In genomic region chr19:1796395-1797142, GRCh38 we compare ENCODE assay signal across 1 cellular context.
TF ChIP-seq lines count a peak whose summit lies in the region.

No MANE protein-coding gene starts in this region.

TF ChIP-seq in K562, 482 proteins besides CTCF, POLR2A, EP300 and RAD21:
- TF ChIP-seq E2F4 (CRISPR knock-in tag; IDR thresholded peaks at IDR 0.05; ENCODE audit: low read depth) (0 out of 2 replicates have a peak, but pooled peaks have one; percentile 60), FIP1L1 (IDR thresholded peaks at IDR 0.05; ENCODE audit: low read depth, low read length, poor library complexity, severe bottlenecking) (peak; percentile 23), E2F6 (IDR thresholded peaks at IDR 0.05; ENCODE audit: borderline replicate concordance in 1 of 2, extremely low read depth in 1 of 2, insufficient read depth in 1 of 2, insufficient read length in 1 of 2, low read depth in 1 of 2, low read length in 1 of 2, poor library complexity in 1 of 2, severe bottlenecking in 1 of 2) (peak in 1 of 2 experiments; percentile 47), E2F5 (CRISPR knock-in tag; IDR thresholded peaks at IDR 0.05) (no peak), ZBTB1 (CRISPR knock-in tag; IDR thresholded peaks at IDR 0.05; ENCODE audit: borderline replicate concordance, low read depth) (0 out of 2 replicates have a peak, but pooled peaks have one; percentile 13), MGA (IDR thresholded peaks at IDR 0.05) (peak; percentile 5; the same call in 1 of the 2 replicates), ZNF408 (CRISPR knock-in tag; IDR thresholded peaks at IDR 0.05; ENCODE audit: low read depth) (no peak), ZBTB33 (CRISPR knock-in tag; IDR thresholded peaks at IDR 0.05) (peak; percentile 87), NFRKB (IDR thresholded peaks at IDR 0.05; ENCODE audit: low read depth) (no peak), ELF4 (CRISPR knock-in tag; IDR thresholded peaks at IDR 0.05) (no peak)
